ENCODE assay signal across 1 cellular context in genomic region chrX:73943900-73944581, GRCh38.
TF ChIP-seq lines count a peak whose summit lies in the region.

No MANE protein-coding gene starts in this region.

TF ChIP-seq in GM12878, 131 proteins besides CTCF, POLR2A, EP300 and RAD21 (continued from another document and continues in another):
- no peak for TF ChIP-seq CUX1 (IDR thresholded peaks at IDR 0.05; ENCODE audit: insufficient replicate concordance, low read depth, low read length)
- TF ChIP-seq SMC3 (IDR thresholded peaks at IDR 0.05; ENCODE audit: borderline replicate concordance, low read length): peak; percentile 7; the same call in 1 of the 2 replicates
- TF ChIP-seq ETV6 (conservative IDR thresholded peaks at IDR 0.05 in 1 of 2, IDR thresholded peaks at IDR 0.05 in 1 of 2; ENCODE audit: borderline replicate concordance in 1 of 2, low read depth in 1 of 2): peak in 1 of 2 experiments; percentile 83; a peak in 2 of 4 replicates
- TF ChIP-seq JUNB (IDR thresholded peaks at IDR 0.05): no peak
- peak; percentile 85 for TF ChIP-seq KLF5 (IDR thresholded peaks at IDR 0.05; ENCODE audit: partially characterized antibody)
- TF ChIP-seq GATAD2B (conservative IDR thresholded peaks at IDR 0.05; ENCODE audit: low read depth): peak; percentile 86; the same call in 1 of the 2 replicates
- peak; percentile 67 for TF ChIP-seq ZZZ3 (IDR thresholded peaks at IDR 0.05; ENCODE audit: control insufficient read depth, insufficient read length, low read depth)
- TF ChIP-seq NRF1 (conservative IDR thresholded peaks at IDR 0.05; ENCODE audit: low read depth, low read length): no peak
- TF ChIP-seq GABPA (IDR thresholded peaks at IDR 0.05; ENCODE audit: low read depth): peak; percentile 97
- no peak; the same call in 1 of the 2 replicates for TF ChIP-seq BCL11A (IDR thresholded peaks at IDR 0.05; ENCODE audit: low read depth, low read length)
- TF ChIP-seq TARDBP (IDR thresholded peaks at IDR 0.05; ENCODE audit: borderline replicate concordance): peak; percentile 86; the same call in 1 of the 2 replicates
- no peak for TF ChIP-seq CBX3 (IDR thresholded peaks at IDR 0.05; ENCODE audit: borderline replicate concordance, low read depth)
- peak; percentile 61 to 84 for TF ChIP-seq IKZF2 (IDR thresholded peaks at IDR 0.05)
- no peak for TF ChIP-seq RAD51 (IDR thresholded peaks at IDR 0.05)
- TF ChIP-seq SIX5 (IDR thresholded peaks at IDR 0.05; ENCODE audit: low read depth, low read length, severe bottlenecking): peak; percentile 71
- TF ChIP-seq MEF2A (IDR thresholded peaks at IDR 0.05; ENCODE audit: insufficient read depth, low read depth, low read length): peak; percentile 61
- TF ChIP-seq ATF2 (IDR thresholded peaks at IDR 0.05; ENCODE audit: low read length): no peak; the same call in 1 of the 2 replicates
- TF ChIP-seq RCOR1 (conservative IDR thresholded peaks at IDR 0.05; ENCODE audit: low read depth, low read length): 0 out of 2 replicates have a peak, but pooled peaks have one; percentile 66
- peak; percentile 93 for TF ChIP-seq RELA (IDR thresholded peaks at IDR 0.05; ENCODE audit: borderline replicate concordance, partially characterized antibody)
- TF ChIP-seq ATF3 (IDR thresholded peaks at IDR 0.05; ENCODE audit: borderline replicate concordance, extremely low read depth, low read depth, low read length): no peak
- peak; percentile 100 for TF ChIP-seq ZBTB11 (CRISPR knock-in tag; IDR thresholded peaks at IDR 0.05)
- no peak for TF ChIP-seq KAT2A (conservative IDR thresholded peaks at IDR 0.05; ENCODE audit: control insufficient read depth, low read depth, low read length)
- peak; percentile 76 for TF ChIP-seq BMI1 (IDR thresholded peaks at IDR 0.05; ENCODE audit: borderline replicate concordance)
- TF ChIP-seq KDM1A (IDR thresholded peaks at IDR 0.05; ENCODE audit: borderline replicate concordance): no peak
- peak; percentile 75 for TF ChIP-seq MYC (IDR thresholded peaks at IDR 0.05; ENCODE audit: insufficient read depth, insufficient read length, insufficient replicate concordance, low read length, severe bottlenecking)
- TF ChIP-seq ELK1 (IDR thresholded peaks at IDR 0.05; ENCODE audit: low read depth, low read length): peak; percentile 55
- no peak for TF ChIP-seq ZBTB4 (CRISPR knock-in tag; IDR thresholded peaks at IDR 0.05)
- peak; percentile 84; the same call in 1 of the 2 replicates for TF ChIP-seq DPF2 (IDR thresholded peaks at IDR 0.05)
- no peak for TF ChIP-seq STAT3 (IDR thresholded peaks at IDR 0.05; ENCODE audit: low read depth, low read length)
- TF ChIP-seq ZNF592 (IDR thresholded peaks at IDR 0.05): peak; percentile 61; the same call in 1 of the 2 replicates
- TF ChIP-seq SUZ12 (IDR thresholded peaks at IDR 0.05; ENCODE audit: unreplicated experiment): no peak
- TF ChIP-seq REST (IDR thresholded peaks at IDR 0.05; ENCODE audit: low read depth, low read length): no peak
- TF ChIP-seq EZH2 (IDR thresholded peaks at IDR 0.05; ENCODE audit: borderline replicate concordance, control insufficient read depth, low read depth, low read length): no peak
